8 cellular contexts compared by ENCODE assay signal in genomic region chr19:3556978-3557460, GRCh38. TPM values are rescaled to one million over a fixed set of nuclear protein-coding genes. Genes with fewer than 3 reads are reported as not detected.
DNase-seq lines count a peak whose midpoint lies in the region; ATAC-seq lines count a peak whose summit lies in the region.

No MANE protein-coding gene starts in this region.

- peak; percentile 34 for ATAC-seq in HG03135 (IDR thresholded peaks at IDR 0.05; ENCODE audit: unreplicated experiment)
- peak; percentile 43 for ATAC-seq in left colon

- DNase-seq in NCI-H146 (lab: John Stamatoyannopoulos, UW) (peak; percentile 46), NCI-H146 treated with DMSO at 0.1 percent for 48 hours (lab: John Stamatoyannopoulos, UW; ENCODE audit: unreplicated experiment) (no peak), T-helper 2 cell (peak; percentile 35 to 56 (median 52)), astrocyte of the hippocampus (ENCODE audit: low read depth, low spot score) (peak; percentile 67), left colon (peak in 1 of 2 donors; percentile 60), SIG-M5 treated with dmso at 0.1 percent for 504 hours (lab: John Stamatoyannopoulos, UW; ENCODE audit: unreplicated experiment) (no peak)
- DNase-seq in stimulated activated CD4-positive, alpha-beta T cell treated with anti-CD3 and anti-CD28 coated beads, TNF-alpha, amount 100 ng/mL, for 4 hours (ENCODE audit: low read depth in 3 of 3): peak; percentile 54 to 64 (median 60)

- intact Hi-C loops in left colon (cut with DNase I, micrococcal nuclease): no loop called here

RNA-seq across cellular contexts. Expression of gene MFSD12, which starts 0.4 kb away (rescaled TPM):
- total RNA-seq in left colon: 10 to 100 TPM; 31.0 to 41.1 TPM

RNA-seq across cellular contexts. Expression of gene HMG20B, which starts 15.7 kb away (rescaled TPM):
- 10 to 100 TPM; 85.6 to 88.2 TPM for total RNA-seq in left colon

RNA-seq across cellular contexts. Expression of gene TEKTIP1, which starts 18.0 kb away (rescaled TPM):
- 1 to 10 TPM; 2.2 to 3.5 TPM for total RNA-seq in left colon

RNA-seq across cellular contexts. Expression of gene GIPC3, which starts 28.3 kb away (rescaled TPM):
- total RNA-seq in left colon: under 1 TPM; 0.24 to 0.64 TPM

RNA-seq across cellular contexts. Expression of gene TBXA2R, which starts 49.7 kb away (rescaled TPM):
- total RNA-seq in left colon: 1 to 10 TPM in 1 of 2 donors, under 1 TPM in 1; 0.64 to 1.0 TPM

Comparison
In these comparisons a context has a peak if more than half of its experiments do, and no peak if none do; other contexts are left out.
1. DNase-seq: peak in NCI-H146 (single experiment), T-helper 2 cell (5 of 5), astrocyte of the hippocampus (single experiment) and stimulated activated CD4-positive, alpha-beta T cell treated with anti-CD3 and anti-CD28 coated beads, TNF-alpha, amount 100 ng/mL, for 4 hours (3 of 3); none in NCI-H146 treated with DMSO at 0.1 percent for 48 hours (single experiment) and SIG-M5 treated with dmso at 0.1 percent for 504 hours (single experiment).